18 cellular contexts compared by ENCODE assay signal in genomic region chr19:17590780-17591688, GRCh38.
"Had no signal": no experiment of that assay in that cellular context is flagged by ENCODE, and none has a peak within 500 bp of the region (broad histone marks: within the 10 kb centered on the region; RNA-seq: fewer than 3 reads in every experiment).

No MANE protein-coding gene starts in this region.

- H3K27ac ChIP-seq: brain microvascular endothelial cell, dorsolateral prefrontal cortex, transverse colon, vagina, VCaP had no signal

- H3K4me3 ChIP-seq: dorsolateral prefrontal cortex, transverse colon, vagina had no signal

- H3K36me3 ChIP-seq: brain microvascular endothelial cell, transverse colon, vagina had no signal

- DNase-seq: activated CD4-positive, CD25-positive, alpha-beta regulatory T cell treated with anti-CD3 and anti-CD28 coated beads, Interleukin-2, amount 50 U/mL, for 72 hours; activated gamma-delta T cell; activated T-cell treated with anti-CD3 and anti-CD28 coated beads, Interleukin-2, amount 50 U/mL, for 48 hours; anterior cingulate cortex; brain microvascular endothelial cell; central memory CD4-positive, alpha-beta T cell; dorsolateral prefrontal cortex; foreskin fibroblast; occipital lobe; stimulated activated CD4-positive, alpha-beta T cell treated with anti-CD3 and anti-CD28 coated beads, Interleukin-12 subunit alpha, Interleukin-12 subunit beta, amount 100 ng/mL, for 4 hours; stimulated activated CD4-positive, alpha-beta T cell treated with anti-CD3 and anti-CD28 coated beads, Interleukin-1b, Interleukin-23, amount 100 ng/mL, for 48 hours; stimulated activated CD8-positive, alpha-beta memory T cell treated with anti-CD3 and anti-CD28 coated beads, Interleukin-4, amount 100 ng/mL, for 48 hours; stimulated activated naive CD4-positive, alpha-beta T cell treated with Interleukin-2 at 50 U/mL for 16 hours; transverse colon had no signal

- H3K36me3 Mint-ChIP-seq: memory B cell had no signal

- H3K4me3 Mint-ChIP-seq: memory B cell had no signal

- H3K27me3 ChIP-seq: brain microvascular endothelial cell, dorsolateral prefrontal cortex, vagina had no signal

- H3K27ac Mint-ChIP-seq: memory B cell, progenitor cell of endocrine pancreas had no signal

- H3K4me1 Mint-ChIP-seq: memory B cell had no signal

- H3K4me1 ChIP-seq: transverse colon, vagina had no signal

- H3K9me3 Mint-ChIP-seq: memory B cell had no signal

- H3K9me3 ChIP-seq: transverse colon, vagina had no signal
